29 cellular contexts compared by ENCODE assay signal in genomic region chr17:33461051-33461450, GRCh38.
"Had no signal": no experiment of that assay in that cellular context is flagged by ENCODE, and none has a peak within 500 bp of the region (broad histone marks: within the 10 kb centered on the region; RNA-seq: fewer than 3 reads in every experiment).

No MANE protein-coding gene starts in this region.

- H3K36me3 ChIP-seq: adrenal gland, brain microvascular endothelial cell, heart left ventricle, left lung, upper lobe of left lung, WERI-Rb-1 had no signal

- ATAC-seq: activated CD4-positive, CD25-positive, alpha-beta regulatory T cell treated with anti-CD3 and anti-CD28 coated beads, Interleukin-2, amount 50 U/mL, for 24 hours; esophagus mucosa; heart left ventricle; left lung; mucosa of descending colon; sciatic nerve; stimulated activated memory B cell treated with anti-CD40 and anti-IgM and Interleukin-4, amounts not matched to agents 10 μg/mL and 1 μg/mL and 100 μg/mL, for 72 hours; stimulated activated naive CD8-positive, alpha-beta T cell treated with anti-CD3 and anti-CD28 coated beads, Interleukin-15, amount 100 ng/mL, for 72 hours had no signal

- H3K4me1 ChIP-seq: adrenal gland, heart left ventricle, left lung, upper lobe of left lung had no signal

- H3K4me3 ChIP-seq: adrenal gland, heart left ventricle, left lung, lung, mucosa of descending colon, upper lobe of left lung had no signal

- H3K27me3 ChIP-seq: adrenal gland, brain microvascular endothelial cell, upper lobe of left lung had no signal

- DNase-seq: activated CD4-positive, alpha-beta memory T cell treated with anti-CD3 and anti-CD28 coated beads for 36 hours; activated CD4-positive, alpha-beta T cell treated with anti-CD3 and anti-CD28 coated beads for 48 hours; activated CD8-positive, alpha-beta memory T cell treated with anti-CD3 and anti-CD28 coated beads, Interleukin-2, amount 50 U/mL, for 4 hours; activated effector memory CD4-positive, alpha-beta T cell treated with anti-CD3 and anti-CD28 coated beads, Interleukin-2, amount 50 U/mL, for 16 hours; activated naive CD4-positive, alpha-beta T cell treated with anti-CD3 and anti-CD28 coated beads for 36 hours; activated naive CD8-positive, alpha-beta T cell treated with anti-CD3 and anti-CD28 coated beads for 36 hours; activated T-cell treated with anti-CD3 and anti-CD28 coated beads, Interleukin-2, amount 50 U/mL, for 1 hour; adrenal gland; brain microvascular endothelial cell; foreskin fibroblast; heart left ventricle; hypothalamus; kidney glomerular epithelial cell; left lung; mucosa of descending colon; small intestine; stimulated activated CD4-positive, alpha-beta T cell treated with anti-CD3 and anti-CD28 coated beads, Interleukin-4, amount 100 ng/mL, for 4 hours; stimulated activated CD8-positive, alpha-beta memory T cell treated with anti-CD3 and anti-CD28 coated beads, Interleukin-4, amount 100 ng/mL, for 48 hours; stimulated activated naive CD8-positive, alpha-beta T cell treated with anti-CD3 and anti-CD28 coated beads, Interleukin-15, amount 100 ng/mL, for 72 hours; substantia nigra; SW 1271; T-helper 9 cell; upper lobe of left lung; WERI-Rb-1 had no signal

- H3K9me3 ChIP-seq: adrenal gland, heart left ventricle, left lung, mucosa of descending colon, upper lobe of left lung had no signal

- H3K27ac ChIP-seq: adrenal gland, brain microvascular endothelial cell, heart left ventricle, left lung, upper lobe of left lung, WERI-Rb-1 had no signal
